12 cellular contexts compared by ENCODE assay signal in genomic region chr17:45136846-45137560, GRCh38. TPM values are rescaled to one million over a fixed set of nuclear protein-coding genes. Genes with fewer than 3 reads are reported as not detected.
A peak's percentile ranks its signal among the peaks of the same experiment; 100 is the strongest.
DNase-seq lines count a peak whose midpoint lies in the region; ATAC-seq and TF ChIP-seq lines count a peak whose summit lies in the region.
"Had no signal": no experiment of that assay in that cellular context is flagged by ENCODE, and none has a peak within 500 bp of the region (broad histone marks: within the 10 kb centered on the region; RNA-seq: fewer than 3 reads in every experiment).

No MANE protein-coding gene starts in this region.

- no peak overlapping the region for H3K27ac ChIP-seq in CD4-positive, alpha-beta T cell (ENCODE audit: low read depth, low read length)
- H3K27ac ChIP-seq in IMR-90 (ENCODE audit: insufficient read depth, low read length): no peak overlapping the region

- H2AK5ac ChIP-seq in IMR-90 (ENCODE audit: low read depth, low read length): 0 out of 2 replicates have a peak overlapping the region, but pooled peaks have one; percentile 30

- no peaks in the 10 kb centered on the region for H3K9me1 ChIP-seq in IMR-90 (ENCODE audit: insufficient read depth, low read length)

- WGBS in IMR-90 (ENCODE audit: extremely low coverage in 2 of 2, insufficient read length in 1 of 2), 2 experiments: 95% methylated on average over 4 of the region's 12 CpGs; no CpG with 5 or more reads in 1 of the 2 experiments

- no peak overlapping the region; the same call in 1 of the 2 replicates for H3K9ac ChIP-seq in IMR-90 (ENCODE audit: low read depth, low read length)

- no peak overlapping the region for H4K5ac ChIP-seq in IMR-90 (ENCODE audit: low read depth, low read length)

- H2AFZ ChIP-seq in IMR-90 (replicated peaks; ENCODE audit: low read length, poor library complexity): peak overlapping the region; percentile 52

- no peak overlapping the region for H3K4me3 ChIP-seq in IMR-90 (ENCODE audit: insufficient read depth, low read depth, low read length)

- CTCF ChIA-PET in CD4-positive, alpha-beta T cell (lab: Charles Lee): interaction anchor here (1.5 to 3.8 kb wide), 4 partner anchors 13 to 111 kb away, joined by 5 to 168 read pairs (median 46); partner anchors contain the start of gene HEXIM1
- CTCF ChIA-PET in IMR-90 (lab: Yijun Ruan, JAX): interaction anchor here (0.8 to 2.3 kb wide), 3 partner anchors 13 to 61 kb away, joined by 4 to 32 read pairs (median 5); partner anchors contain the start of gene HEXIM1

- no peak overlapping the region for H2BK5ac ChIP-seq in IMR-90 (ENCODE audit: low read depth, low read length, poor library complexity, severe bottlenecking)

- H3K4ac ChIP-seq in IMR-90 (ENCODE audit: low read depth, low read length): no peak overlapping the region

- peaks cover 4 to 8% of the 10 kb centered on the region in 2 experiments; a peak in 3 of 4 replicates for H3K79me1 ChIP-seq in IMR-90 (ENCODE audit: low read depth in 1 of 2, low read length in 2 of 2)

- intact Hi-C loops in CD4-positive, alpha-beta T cell (cut with DNase I, micrococcal nuclease): no loop called here
- intact Hi-C loops in IMR-90 (cut with micrococcal nuclease): no loop called here

- H4K8ac ChIP-seq in IMR-90 (ENCODE audit: low read depth in 2 of 2, low read length in 2 of 2): no peak overlapping the region

- no peak overlapping the region for H3K4me2 ChIP-seq in IMR-90 (ENCODE audit: low read depth, low read length)

- H3K4me3 Mint-ChIP-seq in CD4-positive, alpha-beta T cell: peak overlapping the region; percentile 94
- H3K4me3 Mint-ChIP-seq in chondrocyte (ENCODE audit: unreplicated experiment) (no peak overlapping the region), neural crest cell (peak overlapping the region; percentile 61)

- dilution Hi-C loops in IMR-90 (cut with HindIII; ENCODE audit: low sequenced_read_pairs, unreplicated experiment): no loop called here

- BruUV-seq in IMR-90 (replicated peaks; lab: Mats Ljungman, UMichigan): no TSS peak

- no peak overlapping the region for H2BK120ac ChIP-seq in IMR-90 (ENCODE audit: low read depth, low read length)

- TF ChIP-seq RAD21 in IMR-90 (IDR thresholded peaks at IDR 0.05; ENCODE audit: low read length): no peak

- POLR2A ChIA-PET in CD4-positive, alpha-beta T cell (lab: Charles Lee): interaction anchor here (2.3 to 7.7 kb wide), 2 partner anchors 8 to 13 kb away, joined by 21 to 192 read pairs; partner anchors contain the start of gene HEXIM1
- POLR2A ChIA-PET in IMR-90 (lab: Charles Lee; ENCODE audit: unreplicated experiment): interaction anchor here (2.4 kb wide), 1 partner anchor 12 kb away, joined by 33 read pairs; the partner anchor contains the start of gene HEXIM1

- H3K27me3 ChIP-seq in CD4-positive, alpha-beta T cell (ENCODE audit: control insufficient read depth, insufficient read depth, low read length): no peaks in the 10 kb centered on the region
- H3K27me3 ChIP-seq in IMR-90 (ENCODE audit: control insufficient read depth, insufficient read depth, low read length): no peaks in the 10 kb centered on the region

- in situ Hi-C loops in IMR-90 (cut with MboI; ENCODE audit: low sequenced_read_pairs): loop anchor here (5.0 kb wide), 1 partner anchor 60 kb away; no protein-coding TSS in a partner anchor

- no peak for TF ChIP-seq CTCF in CD4-positive, alpha-beta T cell (IDR thresholded peaks at IDR 0.05)
- TF ChIP-seq CTCF in IMR-90 (conservative IDR thresholded peaks at IDR 0.05; ENCODE audit: low read depth, low read length) (no peak), chondrocyte (IDR thresholded peaks at IDR 0.05) (no peak), neural crest cell (conservative IDR thresholded peaks at IDR 0.05) (no peak)

- H3K14ac ChIP-seq in IMR-90 (replicated peaks; ENCODE audit: low read depth, low read length): no peak overlapping the region

- no peaks in the 10 kb centered on the region for H4K20me1 ChIP-seq in IMR-90 (ENCODE audit: insufficient read depth, low read length)

- no peak overlapping the region for H3K23ac ChIP-seq in IMR-90 (ENCODE audit: low read depth, low read length)

- peaks cover 34% of the 10 kb centered on the region for H3K4me1 Mint-ChIP-seq in CD4-positive, alpha-beta T cell (ENCODE audit: low read depth)
- H3K4me1 Mint-ChIP-seq in chondrocyte (ENCODE audit: low read depth) (peaks cover 17% of the 10 kb centered on the region), neural crest cell (peaks cover 14% of the 10 kb centered on the region)

- H2BK20ac ChIP-seq in IMR-90 (ENCODE audit: low read depth, low read length): no peak overlapping the region

- no peak for DNase-seq in CD4-positive, alpha-beta T cell
- DNase-seq in IMR-90 (no peak), chondrocyte (ENCODE audit: low spot score) (peak; percentile 72), neural crest cell (ENCODE audit: low read depth, low spot score) (no peak), NCI-H748 treated with DMSO at 0.1 percent for 48 hours (lab: John Stamatoyannopoulos, UW) (no peak)
- DNase-seq in stimulated activated CD4-positive, alpha-beta T cell treated with anti-CD3 and anti-CD28 coated beads, Interleukin-12 subunit alpha, Interleukin-12 subunit beta, amount 100 ng/mL, for 4 hours: no peak
- DNase-seq: effector CD8-positive, alpha-beta T cell; NCI-H1092 treated with DMSO at 0.1 percent for 48 hours; NCI-H446 treated with DMSO at 0.1 percent for 48 hours; RPMI8226; stimulated activated CD4-positive, alpha-beta T cell treated with anti-CD3 and anti-CD28 coated beads, Interleukin-4, amount 100 ng/mL, for 1 hour had no signal

- no peak overlapping the region for H4K91ac ChIP-seq in IMR-90 (ENCODE audit: insufficient read depth, low read depth, low read length)

- no peak for ATAC-seq in CD4-positive, alpha-beta T cell (ENCODE audit: poor library complexity)
- ATAC-seq in IMR-90 (ENCODE audit: low read depth) (no peak), GM21360 (IDR thresholded peaks at IDR 0.05; ENCODE audit: unreplicated experiment) (no peak)

- H3K18ac ChIP-seq in IMR-90 (ENCODE audit: low read depth, low read length): no peak overlapping the region

- TF ChIP-seq POLR2A in IMR-90 (IDR thresholded peaks at IDR 0.05; ENCODE audit: low read depth, low read length): no peak

- H3K36me3 Mint-ChIP-seq in CD4-positive, alpha-beta T cell (ENCODE audit: low read depth): peaks cover 6% of the 10 kb centered on the region
- H3K36me3 Mint-ChIP-seq in chondrocyte (ENCODE audit: low read depth): no peaks in the 10 kb centered on the region
- no peaks in the 10 kb centered on the region for H3K36me3 Mint-ChIP-seq in neural crest cell (ENCODE audit: low read depth)

- peaks cover 2% of the 10 kb centered on the region; the same call in 1 of the 2 replicates for H3K36me3 ChIP-seq in IMR-90 (ENCODE audit: control insufficient read depth, insufficient read depth, low read length)

- H2AK9ac ChIP-seq in IMR-90 (replicated peaks; ENCODE audit: low read depth, low read length, poor library complexity): peak overlapping the region; percentile 44

- H3K27ac Mint-ChIP-seq in CD4-positive, alpha-beta T cell: no peak overlapping the region
- no peak overlapping the region for H3K27ac Mint-ChIP-seq in chondrocyte (ENCODE audit: unreplicated experiment)
- no peak overlapping the region for H3K27ac Mint-ChIP-seq in neural crest cell (ENCODE audit: unreplicated experiment)

- no peaks in the 10 kb centered on the region for H3K27me3 Mint-ChIP-seq in CD4-positive, alpha-beta T cell
- H3K27me3 Mint-ChIP-seq in chondrocyte (ENCODE audit: low read depth) (no peaks in the 10 kb centered on the region), neural crest cell (ENCODE audit: low read depth) (peaks cover 4% of the 10 kb centered on the region)

- no peak overlapping the region for H3K56ac ChIP-seq in IMR-90 (ENCODE audit: extremely low read depth, insufficient read depth, low read length)

- no peaks in the 10 kb centered on the region for H3K9me3 ChIP-seq in CD4-positive, alpha-beta T cell (ENCODE audit: control insufficient read depth, low read length)
- H3K9me3 ChIP-seq in IMR-90 (ENCODE audit: control insufficient read depth, insufficient read depth, low read length): no peaks in the 10 kb centered on the region

- H3K9me3 Mint-ChIP-seq in CD4-positive, alpha-beta T cell: no peaks in the 10 kb centered on the region
- H3K9me3 Mint-ChIP-seq in chondrocyte (ENCODE audit: low read depth): no peaks in the 10 kb centered on the region
- H3K9me3 Mint-ChIP-seq in neural crest cell: no peaks in the 10 kb centered on the region

- H3K4me1 ChIP-seq in IMR-90 (ENCODE audit: control insufficient read depth, insufficient read depth, low read length): peaks cover 7% of the 10 kb centered on the region; the same call in 1 of the 2 replicates

- H2BK15ac ChIP-seq in IMR-90 (ENCODE audit: low read depth, low read length): no peak overlapping the region

TF ChIP-seq in IMR-90, 13 proteins besides CTCF, POLR2A, EP300 and RAD21 (continues in another document):
- TF ChIP-seq MAFK (IDR thresholded peaks at IDR 0.05; ENCODE audit: low read depth, low read length): no peak

RNA-seq across cellular contexts. Expression of gene ACBD4, which starts 1.5 kb away (rescaled TPM):
- 10 to 100 TPM; 24.8 to 26.3 TPM for total RNA-seq in CD4-positive, alpha-beta T cell
- total RNA-seq in IMR-90 (2012; rRNA removed): 1.7 and 2.3 TPM in 2 replicates
- polyA plus RNA-seq in IMR-90 (2012; rRNA removed): 5.7 and 6.1 TPM in 2 replicates
- 4.5 and 5.5 TPM in 2 replicates for polyA plus RNA-seq in IMR-90 (2012; cell fraction: cytosol; rRNA removed)
- polyA plus RNA-seq in IMR-90 (2012; cell fraction: nucleus; rRNA removed; ENCODE audit: low replicate concordance): 29.9 and 39.6 TPM in 2 replicates
- total RNA-seq in chondrocyte: 4.7 to 6.8 TPM (median 5.6 TPM) in 3 replicates
- 5.4 and 5.5 TPM in 2 replicates for total RNA-seq in neural crest cell

RNA-seq across cellular contexts. Expression of gene PLCD3, which starts 4.7 kb away (rescaled TPM):
- 1 to 10 TPM; 1.8 to 2.4 TPM for total RNA-seq in CD4-positive, alpha-beta T cell
- total RNA-seq in IMR-90 (2012; rRNA removed): 5.3 and 5.6 TPM in 2 replicates
- polyA plus RNA-seq in IMR-90 (2012; rRNA removed): 36.6 and 39.0 TPM in 2 replicates
- polyA plus RNA-seq in IMR-90 (2012; cell fraction: cytosol; rRNA removed): 14.8 and 45.8 TPM in 2 replicates
- polyA plus RNA-seq in IMR-90 (2012; cell fraction: nucleus; rRNA removed; ENCODE audit: low replicate concordance): 35.9 and 73.0 TPM in 2 replicates
- 123 to 135 TPM (median 128 TPM) in 3 replicates for total RNA-seq in chondrocyte
- total RNA-seq in neural crest cell: 34.2 and 36.5 TPM in 2 replicates

RNA-seq across cellular contexts. Expression of gene HEXIM1, which starts 11.3 kb away (rescaled TPM):
- 10 to 100 TPM; 50.5 to 50.9 TPM for total RNA-seq in CD4-positive, alpha-beta T cell
- total RNA-seq in IMR-90 (2012; rRNA removed) (5.9 and 8.6 TPM in 2 replicates), chondrocyte (35.9 to 41.0 TPM (median 36.4 TPM) in 3 replicates), neural crest cell (28.9 and 29.5 TPM in 2 replicates)
- polyA plus RNA-seq in IMR-90 (2012; rRNA removed): 14.5 TPM in 2 replicates
- 13.5 and 13.8 TPM in 2 replicates for polyA plus RNA-seq in IMR-90 (2012; cell fraction: cytosol; rRNA removed)
- 8.5 and 12.5 TPM in 2 replicates for polyA plus RNA-seq in IMR-90 (2012; cell fraction: nucleus; rRNA removed; ENCODE audit: low replicate concordance)

RNA-seq across cellular contexts. Expression of gene HEXIM2, which starts 24.7 kb away (rescaled TPM):
- 1 to 10 TPM; 1.3 to 1.5 TPM for total RNA-seq in CD4-positive, alpha-beta T cell
- 5.6 and 6.1 TPM in 2 replicates for total RNA-seq in IMR-90 (2012; rRNA removed)
- polyA plus RNA-seq in IMR-90 (2012; rRNA removed): 4.5 TPM in 2 replicates
- polyA plus RNA-seq in IMR-90 (2012; cell fraction: cytosol; rRNA removed): 5.2 and 10.6 TPM in 2 replicates
- polyA plus RNA-seq in IMR-90 (2012; cell fraction: nucleus; rRNA removed; ENCODE audit: low replicate concordance): 2.9 and 6.9 TPM in 2 replicates
- total RNA-seq in chondrocyte: 3.7 to 7.9 TPM (median 6.4 TPM) in 3 replicates
- 9.5 and 10.4 TPM in 2 replicates for total RNA-seq in neural crest cell
